ENCODE assay signal across 8 cellular contexts in genomic region chr12:48978291-48978740, GRCh38. TPM values are rescaled to one million over a fixed set of nuclear protein-coding genes. Genes with fewer than 3 reads are reported as not detected.
DNase-seq lines count a peak whose midpoint lies in the region; ATAC-seq lines count a peak whose summit lies in the region.

Gene WNT1 (plus strand): TSS chr12:48978322. CDS start chr12:48978651, 329 bp downstream.

- no peaks in the 10 kb centered on the region for H3K9me3 Mint-ChIP-seq in activated T-cell treated with anti-CD3 and anti-CD28 coated beads, Interleukin-2, amount 50 U/mL, for 24 hours
- H3K9me3 Mint-ChIP-seq in immature natural killer cell = no peaks in the 10 kb centered on the region

- intact Hi-C loops in sciatic nerve (cut with DNase I) = no loop called here

- H3K36me3 ChIP-seq in thymus (ENCODE audit: control insufficient read depth, insufficient read depth) = no peaks in the 10 kb centered on the region

- peak within 1 kb of the TSS; percentile 82 for H3K27ac Mint-ChIP-seq in activated T-cell treated with anti-CD3 and anti-CD28 coated beads, Interleukin-2, amount 50 U/mL, for 24 hours
- H3K27ac Mint-ChIP-seq in T-helper 17 cell = peak within 1 kb of the TSS; percentile 93
- H3K27ac Mint-ChIP-seq in immature natural killer cell = peak within 1 kb of the TSS; percentile 34 to 95 (median 92)

- ATAC-seq in T-helper 17 cell = no peak
- no peak for ATAC-seq in sciatic nerve

- H3K4me1 Mint-ChIP-seq in activated T-cell treated with anti-CD3 and anti-CD28 coated beads, Interleukin-2, amount 50 U/mL, for 24 hours (ENCODE audit: low read depth) = peaks cover 52% of the 10 kb centered on the region
- H3K4me1 Mint-ChIP-seq in T-helper 17 cell (peaks cover 41% of the 10 kb centered on the region), immature natural killer cell (peaks cover 54 to 56% of the 10 kb centered on the region in 2 donors)

- H3K36me3 Mint-ChIP-seq in activated T-cell treated with anti-CD3 and anti-CD28 coated beads, Interleukin-2, amount 50 U/mL, for 24 hours (ENCODE audit: low read depth) = no peaks in the 10 kb centered on the region
- peaks cover 8% of the 10 kb centered on the region for H3K36me3 Mint-ChIP-seq in T-helper 17 cell (ENCODE audit: low read depth)
- no peaks in the 10 kb centered on the region for H3K36me3 Mint-ChIP-seq in immature natural killer cell

- H3K4me3 ChIP-seq in thymus (ENCODE audit: low read length) = peak within 1 kb of the TSS; percentile 55

- H3K9me3 ChIP-seq in T-helper 17 cell (ENCODE audit: control insufficient read depth, low read length, poor library complexity, severe bottlenecking) = no peaks in the 10 kb centered on the region
- H3K9me3 ChIP-seq in thymus (ENCODE audit: control insufficient read depth) = peaks cover 2% of the 10 kb centered on the region

- peak within 1 kb of the TSS; percentile 63 for H3K4me3 Mint-ChIP-seq in activated T-cell treated with anti-CD3 and anti-CD28 coated beads, Interleukin-2, amount 50 U/mL, for 24 hours
- H3K4me3 Mint-ChIP-seq in T-helper 17 cell = peak within 1 kb of the TSS; percentile 92
- peak within 1 kb of the TSS; percentile 86 to 94 (median 89) for H3K4me3 Mint-ChIP-seq in immature natural killer cell

- 5% methylated on average over 45 of the region's 45 CpGs for WGBS in thymus

- DNase-seq in activated T-cell treated with anti-CD3 and anti-CD28 coated beads, Interleukin-2, amount 50 U/mL, for 24 hours = no peak
- DNase-seq in activated T-cell treated with anti-CD3 and anti-CD28 coated beads, Interleukin-2, amount 50 U/mL, for 48 hours = no peak
- no peak for DNase-seq in T-helper 17 cell
- DNase-seq in immature natural killer cell = peak; percentile 51 to 59 (median 56)
- DNase-seq in stimulated activated naive CD4-positive, alpha-beta T cell treated with Interleukin-2 at 50 U/mL for 16 hours (lab: John Stamatoyannopoulos, UW) = no peak
- DNase-seq in sciatic nerve (ENCODE audit: low spot score) = no peak
- no peak for DNase-seq in NCI-H2227 (lab: John Stamatoyannopoulos, UW; ENCODE audit: unreplicated experiment)

- H3K27me3 ChIP-seq in thymus (ENCODE audit: control insufficient read depth, insufficient read depth) = peaks cover 85% of the 10 kb centered on the region

- H3K4me1 ChIP-seq in thymus (ENCODE audit: control insufficient read depth, insufficient read depth, low read length) = peaks cover 21% of the 10 kb centered on the region

- peaks cover 88% of the 10 kb centered on the region for H3K27me3 Mint-ChIP-seq in activated T-cell treated with anti-CD3 and anti-CD28 coated beads, Interleukin-2, amount 50 U/mL, for 24 hours
- peaks cover 30% of the 10 kb centered on the region for H3K27me3 Mint-ChIP-seq in T-helper 17 cell
- H3K27me3 Mint-ChIP-seq in immature natural killer cell (ENCODE audit: low read depth in 3 of 3) = peaks cover 26 to 49% (median 43%) of the 10 kb centered on the region in 3 donors

- no peak within 1 kb of the TSS for H3K27ac ChIP-seq in thymus (ENCODE audit: low read depth)

RNA-seq across cellular contexts. Expression of gene WNT1, which starts in this region (rescaled TPM):
- total RNA-seq in T-helper 17 cell (1 to 10 TPM; 2.2 to 2.3 TPM), sciatic nerve (not detected)
- polyA plus RNA-seq in immature natural killer cell (1 to 10 TPM in 1 of 3 donors, under 1 TPM in 1, not detected in 1; 0.86 to 1.2 TPM), thymus (0.05 TPM)

Comparison
In these comparisons a context has a peak if more than half of its experiments do, and no peak if none do; other contexts are left out.
1. DNase-seq: peak in immature natural killer cell (3 of 3); none in activated T-cell treated with anti-CD3 and anti-CD28 coated beads, Interleukin-2, amount 50 U/mL, for 24 hours (single experiment), activated T-cell treated with anti-CD3 and anti-CD28 coated beads, Interleukin-2, amount 50 U/mL, for 48 hours (0 of 2), T-helper 17 cell (0 of 3), stimulated activated naive CD4-positive, alpha-beta T cell treated with Interleukin-2 at 50 U/mL for 16 hours (single experiment), sciatic nerve (single experiment) and NCI-H2227 (single experiment).
2. Peak in every context shown above with its lines, with median percentiles within 50 percentile points of each other: H3K27ac Mint-ChIP-seq and H3K4me3 Mint-ChIP-seq.